Comparison of ENCODE assay signal across 9 cellular contexts in the genomic region with DNA sequence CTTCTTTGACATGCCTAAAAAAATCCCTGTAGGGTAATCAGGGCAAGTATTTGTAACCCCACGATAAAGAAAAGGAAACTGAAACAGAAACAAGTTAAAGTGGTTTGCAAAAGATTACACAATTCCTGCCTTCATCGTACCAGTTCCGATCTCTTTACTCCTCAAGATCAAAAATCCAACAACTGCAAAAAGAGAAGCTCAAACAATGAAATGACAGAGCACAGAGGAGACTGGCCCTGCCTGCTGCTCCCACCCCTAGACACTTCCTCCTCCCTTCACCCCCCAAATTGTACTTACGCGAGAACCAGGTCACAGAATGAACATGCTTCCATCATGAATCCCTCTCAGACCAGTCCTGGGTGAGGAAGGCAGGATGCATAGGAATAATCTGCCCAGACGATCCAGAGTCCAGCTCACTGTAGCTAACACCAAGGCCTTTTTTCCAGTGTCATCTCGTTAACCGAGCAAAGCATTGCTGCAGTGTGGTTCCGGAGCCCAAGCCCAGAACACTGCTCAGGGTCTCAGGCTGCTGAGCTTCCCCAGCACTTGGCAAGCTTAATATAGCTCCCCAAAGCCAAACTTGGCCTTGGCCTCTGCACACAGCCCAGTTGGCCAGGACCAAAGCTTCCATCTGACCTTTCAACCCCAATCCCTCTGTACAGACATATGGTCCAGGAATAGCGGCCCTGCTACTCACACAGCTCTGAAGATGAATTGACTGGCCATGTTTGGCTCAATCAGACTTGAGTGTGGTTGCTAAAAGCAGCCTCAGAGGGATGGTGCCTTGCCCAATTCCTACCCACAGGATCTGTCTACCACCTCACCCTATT. TPM values are rescaled to one million over a fixed set of nuclear protein-coding genes. Genes with fewer than 3 reads are reported as not detected.
DNase-seq lines count a peak whose midpoint lies in the region; ATAC-seq and TF ChIP-seq lines count a peak whose summit lies in the region.
"Had no signal": no experiment of that assay in that cellular context is flagged by ENCODE, and none has a peak within 500 bp of the region (broad histone marks: within the 10 kb centered on the region; RNA-seq: fewer than 3 reads in every experiment).

No MANE protein-coding gene starts in this region.

- ATAC-seq in stimulated activated naive CD8-positive, alpha-beta T cell treated with anti-CD3 and anti-CD28 coated beads, Interleukin-15, Interleukin-2, amounts not matched to agents 100 U/mL and 50 U/mL, for 24 hours = no peak
- ATAC-seq in aorta (ENCODE audit: low FRiP score) (peak; percentile 53), HG03135 (IDR thresholded peaks at IDR 0.05; ENCODE audit: unreplicated experiment) (no peak)

- no peaks in the 10 kb centered on the region for H3K4me1 ChIP-seq in aorta (ENCODE audit: control insufficient read depth in 1 of 2, insufficient read depth in 2 of 2, low read length in 2 of 2)

- DNase-seq in stimulated activated naive CD8-positive, alpha-beta T cell treated with anti-CD3 and anti-CD28 coated beads, Interleukin-15, Interleukin-2, amounts not matched to agents 100 U/mL and 50 U/mL, for 24 hours = no peak
- DNase-seq in WERI-Rb-1 (no peak), iris pigment epithelial cell (ENCODE audit: low read depth) (peak; percentile 2), aorta (no peak), NCI-H146 (lab: John Stamatoyannopoulos, UW) (no peak), RKO (ENCODE audit: low spot score) (no peak)

- 55 to 58% methylated on average over 10 of the region's 10 CpGs for WGBS in aorta, 2 donors

- H3K4me1 Mint-ChIP-seq in stimulated activated naive CD8-positive, alpha-beta T cell treated with anti-CD3 and anti-CD28 coated beads, Interleukin-15, Interleukin-2, amounts not matched to agents 100 ng/mL and 50 ng/mL, for 24 hours (ENCODE audit: low read depth) = peaks cover 21% of the 10 kb centered on the region

- H3K27ac Mint-ChIP-seq in stimulated activated naive CD8-positive, alpha-beta T cell treated with anti-CD3 and anti-CD28 coated beads, Interleukin-15, Interleukin-2, amounts not matched to agents 100 ng/mL and 50 ng/mL, for 24 hours = peak overlapping the region; percentile 42

- H3K36me3 ChIP-seq in WERI-Rb-1 (peaks cover 100% of the 10 kb centered on the region), aorta (ENCODE audit: control insufficient read depth in 1 of 2, insufficient read depth in 2 of 2, low read length in 1 of 2) (no peaks in the 10 kb centered on the region)

- H3K9me3 Mint-ChIP-seq in stimulated activated naive CD8-positive, alpha-beta T cell treated with anti-CD3 and anti-CD28 coated beads, Interleukin-15, Interleukin-2, amounts not matched to agents 100 ng/mL and 50 ng/mL, for 24 hours = no peaks in the 10 kb centered on the region

- no peak for TF ChIP-seq CTCF in WERI-Rb-1 (IDR thresholded peaks at IDR 0.05; ENCODE audit: low read depth, low read length)

- intact Hi-C loops in aorta (cut with DNase I) = no loop called here

- H3K27ac ChIP-seq in WERI-Rb-1 (peak overlapping the region; percentile 8; the same call in 1 of the 2 replicates), aorta (ENCODE audit: low read depth in 1 of 2, low read length in 2 of 2) (no peak overlapping the region)

- H3K27me3 ChIP-seq in WERI-Rb-1 (ENCODE audit: insufficient read depth, low read depth, severe bottlenecking) = no peaks in the 10 kb centered on the region
- no peaks in the 10 kb centered on the region for H3K27me3 ChIP-seq in aorta (ENCODE audit: control insufficient read depth in 1 of 2, insufficient read depth in 2 of 2, low read length in 1 of 2)

- H3K4me3 ChIP-seq in WERI-Rb-1 (ENCODE audit: low read depth, low read length) (no peak overlapping the region), aorta (ENCODE audit: low read length in 2 of 2) (no peak overlapping the region)

- H3K36me3 Mint-ChIP-seq in stimulated activated naive CD8-positive, alpha-beta T cell treated with anti-CD3 and anti-CD28 coated beads, Interleukin-15, Interleukin-2, amounts not matched to agents 100 ng/mL and 50 ng/mL, for 24 hours (ENCODE audit: low read depth) = no peaks in the 10 kb centered on the region

- H3K4me3 Mint-ChIP-seq in stimulated activated naive CD8-positive, alpha-beta T cell treated with anti-CD3 and anti-CD28 coated beads, Interleukin-15, Interleukin-2, amounts not matched to agents 100 ng/mL and 50 ng/mL, for 24 hours = peak overlapping the region; percentile 77

- no peaks in the 10 kb centered on the region for H3K27me3 Mint-ChIP-seq in stimulated activated naive CD8-positive, alpha-beta T cell treated with anti-CD3 and anti-CD28 coated beads, Interleukin-15, Interleukin-2, amounts not matched to agents 100 ng/mL and 50 ng/mL, for 24 hours

- no peaks in the 10 kb centered on the region for H3K9me3 ChIP-seq in WERI-Rb-1 (ENCODE audit: severe bottlenecking)
- no peaks in the 10 kb centered on the region for H3K9me3 ChIP-seq in aorta (ENCODE audit: control insufficient read depth, low read length)

RNA-seq across cellular contexts. Expression of gene RXRG, which starts 20.3 kb away (rescaled TPM):
- total RNA-seq in aorta = 1 to 10 TPM in 1 of 2 donors, not detected in 1; 2.2 TPM
- under 1 TPM in 1 of 2 donors, not detected in 1; 0.23 TPM for polyA plus RNA-seq in aorta
- total RNA-seq: T-helper 1 cell treated with Interleukin-12 subunit alpha and Interleukin-12 subunit beta and Interleukin-4 antibody, amounts not matched to agents 30 ng/mL and 1 ng/mL, for 36 hours had no signal
